ENCODE assay signal across 18 cellular contexts in genomic region chr12:120222288-120222832, GRCh38.
"Had no signal": no experiment of that assay in that cellular context is flagged by ENCODE, and none has a peak within 500 bp of the region (broad histone marks: within the 10 kb centered on the region; RNA-seq: fewer than 3 reads in every experiment).

No MANE protein-coding gene starts in this region.

- H3K27me3 Mint-ChIP-seq: activated CD8-positive, alpha-beta T cell treated with anti-CD3 and anti-CD28 coated beads for 36 hours; activated naive CD4-positive, alpha-beta T cell treated with anti-CD3 and anti-CD28 coated beads, Interleukin-2, amount 50 U/mL, for 24 hours had no signal

- H3K27ac Mint-ChIP-seq: activated B cell treated with CpG ODN at 0.5 μM for 24 hours; activated CD8-positive, alpha-beta T cell treated with anti-CD3 and anti-CD28 coated beads for 36 hours; stimulated activated memory B cell treated with anti-CD40 and anti-IgM and Interleukin-4, amounts not matched to agents 10 μg/mL and 1 μg/mL and 100 μg/mL, for 72 hours had no signal

- H3K27ac ChIP-seq: cardiac muscle cell, left lung, pancreas, upper lobe of right lung had no signal

- H3K9me3 ChIP-seq: left lung, pancreas, testis, upper lobe of right lung had no signal

- H3K9me3 Mint-ChIP-seq: activated B cell treated with CpG ODN at 0.5 μM for 24 hours; activated CD8-positive, alpha-beta T cell treated with anti-CD3 and anti-CD28 coated beads for 36 hours; activated naive CD4-positive, alpha-beta T cell treated with anti-CD3 and anti-CD28 coated beads, Interleukin-2, amount 50 U/mL, for 24 hours; stimulated activated memory B cell treated with anti-CD40 and anti-IgM and Interleukin-4, amounts not matched to agents 10 μg/mL and 1 μg/mL and 100 μg/mL, for 72 hours had no signal

- H3K36me3 Mint-ChIP-seq: stimulated activated memory B cell treated with anti-CD40 and anti-IgM and Interleukin-4, amounts not matched to agents 10 μg/mL and 1 μg/mL and 100 μg/mL, for 72 hours had no signal

- H3K27me3 ChIP-seq: cardiac muscle cell, dorsolateral prefrontal cortex, left lung, pancreas, testis, upper lobe of right lung had no signal

- DNase-seq: activated B cell treated with CpG ODN at 0.5 μM for 24 hours; activated CD4-positive, alpha-beta T cell treated with anti-CD3 and anti-CD28 coated beads for 48 hours; activated CD8-positive, alpha-beta T cell treated with anti-CD3 and anti-CD28 coated beads for 36 hours; activated T-cell treated with anti-CD3 and anti-CD28 coated beads, Interleukin-2, amount 50 U/mL, for 1 hour; dorsolateral prefrontal cortex; erythroblast; foreskin melanocyte; head of caudate nucleus; midbrain; stimulated activated CD4-positive, alpha-beta T cell treated with anti-CD3 and anti-CD28 coated beads, Interleukin-4, amount 100 ng/mL, for 1 hour; testis; upper lobe of right lung had no signal

- H3K4me2 ChIP-seq: smooth muscle cell had no signal

- H3K4me3 Mint-ChIP-seq: activated B cell treated with CpG ODN at 0.5 μM for 24 hours; activated CD8-positive, alpha-beta T cell treated with anti-CD3 and anti-CD28 coated beads for 36 hours; stimulated activated memory B cell treated with anti-CD40 and anti-IgM and Interleukin-4, amounts not matched to agents 10 μg/mL and 1 μg/mL and 100 μg/mL, for 72 hours had no signal

- H3K4me3 ChIP-seq: cardiac muscle cell, dorsolateral prefrontal cortex, left lung, pancreas, smooth muscle cell, testis, upper lobe of right lung had no signal
